In genomic region chr7:43621729-43622448, GRCh38 we compare ENCODE assay signal across 14 cellular contexts. TPM values are rescaled to one million over a fixed set of nuclear protein-coding genes. Genes with fewer than 3 reads are reported as not detected.
DNase-seq lines count a peak whose midpoint lies in the region; ATAC-seq, FAIRE-seq and TF ChIP-seq lines count a peak whose summit lies in the region.
"Had no signal": no experiment of that assay in that cellular context is flagged by ENCODE, and none has a peak within 500 bp of the region (broad histone marks: within the 10 kb centered on the region; RNA-seq: fewer than 3 reads in every experiment).

No MANE protein-coding gene starts in this region.

- ATAC-seq in activated CD8-positive, alpha-beta memory T cell treated with anti-CD3 and anti-CD28 coated beads, Interleukin-2, amount 10 ng/mL, durations not matched to agents 7 days and 5 days = peak; percentile 21
- peak; percentile 79 for ATAC-seq in stimulated activated effector memory CD8-positive, alpha-beta T cell treated with anti-CD3 and anti-CD28 coated beads, Interleukin-12 subunit alpha, Interleukin-12 subunit beta, amount 100 ng/mL, for 72 hours
- ATAC-seq: lower lobe of right lung had no signal

- no peak for FAIRE-seq in GM12892 (lab: Jason Lieb, UNC)
- FAIRE-seq: H54 had no signal

- CTCF ChIA-PET in activated CD8-positive, alpha-beta memory T cell treated with anti-CD3 and anti-CD28 coated beads, Interleukin-2, amount 10 ng/mL, durations not matched to agents 7 days and 5 days (lab: Charles Lee) = interaction anchor here (0.8 to 5.4 kb wide), 6 partner anchors 9 to 78 kb away, joined by 3 to 42 read pairs (median 4); partner anchors contain the start of gene STK17A

- no peaks in the 10 kb centered on the region for H3K27me3 ChIP-seq in SU-DHL-6 (ENCODE audit: low read length)
- no peaks in the 10 kb centered on the region for H3K27me3 ChIP-seq in colonic mucosa
- H3K27me3 ChIP-seq: breast epithelium, ovary had no signal

- H4K20me1 ChIP-seq in SU-DHL-6 (ENCODE audit: low read depth, low read length) = peaks cover 27% of the 10 kb centered on the region

- no peak overlapping the region for H3K9ac ChIP-seq in SU-DHL-6 (ENCODE audit: low read length)
- H3K9ac ChIP-seq in colonic mucosa (ENCODE audit: low read depth in 2 of 2, low read length in 2 of 2) = no peak overlapping the region

- H3K36me3 Mint-ChIP-seq in activated CD8-positive, alpha-beta memory T cell treated with anti-CD3 and anti-CD28 coated beads, Interleukin-2, amount 10 ng/mL, durations not matched to agents 7 days and 5 days = peaks cover 52% of the 10 kb centered on the region
- H3K36me3 Mint-ChIP-seq in stimulated activated effector memory CD8-positive, alpha-beta T cell treated with anti-CD3 and anti-CD28 coated beads, Interleukin-12 subunit alpha, Interleukin-12 subunit beta, amount 100 ng/mL, for 72 hours = no peaks in the 10 kb centered on the region

- peaks cover 55% of the 10 kb centered on the region for H3K4me1 Mint-ChIP-seq in activated CD8-positive, alpha-beta memory T cell treated with anti-CD3 and anti-CD28 coated beads, Interleukin-2, amount 10 ng/mL, durations not matched to agents 7 days and 5 days
- H3K4me1 Mint-ChIP-seq in stimulated activated effector memory CD8-positive, alpha-beta T cell treated with anti-CD3 and anti-CD28 coated beads, Interleukin-12 subunit alpha, Interleukin-12 subunit beta, amount 100 ng/mL, for 72 hours = peaks cover 51% of the 10 kb centered on the region

- H3K79me2 ChIP-seq in SU-DHL-6 (ENCODE audit: insufficient read depth, low read length) = peaks cover 98% of the 10 kb centered on the region

- H2AFZ ChIP-seq in SU-DHL-6 (ENCODE audit: low read depth, low read length, severe bottlenecking) = no peak overlapping the region

- H3K4me2 ChIP-seq in SU-DHL-6 (ENCODE audit: low read depth, low read length, poor library complexity, severe bottlenecking) = peak overlapping the region; percentile 1

- DNase-seq in activated CD8-positive, alpha-beta memory T cell treated with anti-CD3 and anti-CD28 coated beads, Interleukin-2, amount 10 ng/mL, durations not matched to agents 7 days and 5 days = no peak
- DNase-seq in activated CD8-positive, alpha-beta memory T cell treated with anti-CD3 and anti-CD28 coated beads, Interleukin-2, amount 50 U/mL, for 48 hours = no peak
- DNase-seq in choroid plexus epithelial cell (ENCODE audit: low read depth) = peak; percentile 13
- no peak for DNase-seq in stimulated activated effector memory CD8-positive, alpha-beta T cell treated with anti-CD3 and anti-CD28 coated beads, Interleukin-12 subunit alpha, Interleukin-12 subunit beta, amount 100 ng/mL, for 72 hours (ENCODE audit: low spot score in 2 of 2)
- DNase-seq in C1 segment of cervical spinal cord (lab: John Stamatoyannopoulos, UW) = no peak
- DNase-seq in colonic mucosa = no peak
- DNase-seq in GM12892 (ENCODE audit: insufficient read length) = no peak
- DNase-seq: ACHN; lower lobe of right lung; ovary; stimulated activated CD4-positive, alpha-beta T cell treated with anti-CD3 and anti-CD28 coated beads, Interleukin-15, amount 100 ng/mL, for 24 hours had no signal

- H3K36me3 ChIP-seq in SU-DHL-6 (ENCODE audit: low read length) (peaks cover 92% of the 10 kb centered on the region), colonic mucosa (no peaks in the 10 kb centered on the region)
- H3K36me3 ChIP-seq: breast epithelium, ovary had no signal

- H3K27ac Mint-ChIP-seq in activated CD8-positive, alpha-beta memory T cell treated with anti-CD3 and anti-CD28 coated beads, Interleukin-2, amount 10 ng/mL, durations not matched to agents 7 days and 5 days = peak overlapping the region; percentile 67
- peak overlapping the region; percentile 11 for H3K27ac Mint-ChIP-seq in stimulated activated effector memory CD8-positive, alpha-beta T cell treated with anti-CD3 and anti-CD28 coated beads, Interleukin-12 subunit alpha, Interleukin-12 subunit beta, amount 100 ng/mL, for 72 hours

- no peak for TF ChIP-seq CTCF in SU-DHL-6 (IDR thresholded peaks at IDR 0.05; ENCODE audit: insufficient read depth, low read length, poor library complexity, severe bottlenecking)
- TF ChIP-seq CTCF in choroid plexus epithelial cell (conservative IDR thresholded peaks at IDR 0.05; ENCODE audit: low read depth, low read length) = no peak
- no peak for TF ChIP-seq CTCF in colonic mucosa (IDR thresholded peaks at IDR 0.05)

- intact Hi-C loops in colonic mucosa (cut with DNase I) = no loop called here

- H3K27ac ChIP-seq in SU-DHL-6 (ENCODE audit: low read depth, low read length) (peak overlapping the region; percentile 66), colonic mucosa (no peak overlapping the region)
- H3K27ac ChIP-seq: breast epithelium, lower lobe of right lung, ovary had no signal

- H3K27me3 Mint-ChIP-seq in activated CD8-positive, alpha-beta memory T cell treated with anti-CD3 and anti-CD28 coated beads, Interleukin-2, amount 10 ng/mL, durations not matched to agents 7 days and 5 days = no peaks in the 10 kb centered on the region

- H3K9me2 ChIP-seq in SU-DHL-6 (replicated peaks; ENCODE audit: insufficient read depth, low read length) = no peaks in the 10 kb centered on the region

- H3F3A ChIP-seq in SU-DHL-6 (ENCODE audit: insufficient read depth) = peaks cover 92% of the 10 kb centered on the region

- no peak; the same call in 1 of the 2 replicates for TF ChIP-seq POLR2A in GM12892 (IDR thresholded peaks at IDR 0.05; ENCODE audit: low read depth, low read length)

- H3K4me3 ChIP-seq in SU-DHL-6 (ENCODE audit: insufficient read depth, low read length, poor library complexity, severe bottlenecking) = no peak overlapping the region
- H3K4me3 ChIP-seq in choroid plexus epithelial cell (ENCODE audit: low read depth, low read length) = no peak overlapping the region
- no peak overlapping the region for H3K4me3 ChIP-seq in colonic mucosa
- H3K4me3 ChIP-seq: breast epithelium, lower lobe of right lung, ovary had no signal

- H3K4me3 Mint-ChIP-seq in activated CD8-positive, alpha-beta memory T cell treated with anti-CD3 and anti-CD28 coated beads, Interleukin-2, amount 10 ng/mL, durations not matched to agents 7 days and 5 days = no peak overlapping the region
- H3K4me3 Mint-ChIP-seq in stimulated activated effector memory CD8-positive, alpha-beta T cell treated with anti-CD3 and anti-CD28 coated beads, Interleukin-12 subunit alpha, Interleukin-12 subunit beta, amount 100 ng/mL, for 72 hours = peak overlapping the region; percentile 33

- no peaks in the 10 kb centered on the region for H3K9me3 Mint-ChIP-seq in activated CD8-positive, alpha-beta memory T cell treated with anti-CD3 and anti-CD28 coated beads, Interleukin-2, amount 10 ng/mL, durations not matched to agents 7 days and 5 days (ENCODE audit: low read depth)
- H3K9me3 Mint-ChIP-seq in stimulated activated effector memory CD8-positive, alpha-beta T cell treated with anti-CD3 and anti-CD28 coated beads, Interleukin-12 subunit alpha, Interleukin-12 subunit beta, amount 100 ng/mL, for 72 hours = no peaks in the 10 kb centered on the region

- H3K9me3 ChIP-seq in SU-DHL-6 (ENCODE audit: insufficient read depth, low read length) = no peaks in the 10 kb centered on the region
- H3K9me3 ChIP-seq in colonic mucosa = no peaks in the 10 kb centered on the region
- H3K9me3 ChIP-seq: breast epithelium, lower lobe of right lung, ovary had no signal

- H3K4me1 ChIP-seq in colonic mucosa = no peaks in the 10 kb centered on the region
- H3K4me1 ChIP-seq: breast epithelium had no signal

RNA-seq across cellular contexts. Expression of gene STK17A, which starts 39.0 kb away (rescaled TPM):
- 10 to 100 TPM; 84.9 to 86.1 TPM for total RNA-seq in activated CD8-positive, alpha-beta memory T cell treated with anti-CD3 and anti-CD28 coated beads, Interleukin-2, amount 10 ng/mL, durations not matched to agents 7 days and 5 days
- 10 to 100 TPM; 16.0 to 30.6 TPM for total RNA-seq in colonic mucosa
- polyA plus RNA-seq in GM12892 (2012; ENCODE audit: missing spikeins) = 82.7 TPM
